In genomic region chr3:149221783-149222517, GRCh38 we compare ENCODE assay signal across 1 cellular context.
TF ChIP-seq lines count a peak whose summit lies in the region.

Gene CP (minus strand): TSS chr3:149221829. CDS start chr3:149221792, 37 bp downstream.

TF ChIP-seq in HepG2, 621 proteins besides CTCF, POLR2A, EP300 and RAD21 (continued from another document and continues in another):
- TF ChIP-seq PRDM15 (CRISPR knock-in tag; IDR thresholded peaks at IDR 0.05) (no peak), TIGD3 (CRISPR knock-in tag; IDR thresholded peaks at IDR 0.05; ENCODE audit: borderline replicate concordance) (no peak), MXD1 (CRISPR knock-in tag; IDR thresholded peaks at IDR 0.05) (no peak), ZBTB25 (CRISPR knock-in tag; IDR thresholded peaks at IDR 0.05) (no peak), ZNF841 (CRISPR knock-in tag; IDR thresholded peaks at IDR 0.05; ENCODE audit: borderline replicate concordance) (no peak), STAT5B (CRISPR knock-in tag; IDR thresholded peaks at IDR 0.05) (no peak), KDM3A (CRISPR knock-in tag; IDR thresholded peaks at IDR 0.05; ENCODE audit: low read depth) (no peak), HDAC2 (CRISPR knock-in tag; IDR thresholded peaks at IDR 0.05) (peak; percentile 81), SIX4 (CRISPR knock-in tag; IDR thresholded peaks at IDR 0.05) (0 out of 2 replicates have a peak, but pooled peaks have one; percentile 42), ZNF678 (CRISPR knock-in tag; IDR thresholded peaks at IDR 0.05) (no peak), MYPOP (CRISPR knock-in tag; IDR thresholded peaks at IDR 0.05) (no peak), ZNF615 (CRISPR knock-in tag; IDR thresholded peaks at IDR 0.05; ENCODE audit: borderline replicate concordance) (no peak), REL (CRISPR knock-in tag; conservative IDR thresholded peaks at IDR 0.05) (no peak), CBX2 (IDR thresholded peaks at IDR 0.05; ENCODE audit: low read depth, low read length) (no peak), CBX2 (CRISPR knock-in tag; IDR thresholded peaks at IDR 0.05; ENCODE audit: low read depth) (no peak), BATF2 (CRISPR knock-in tag; IDR thresholded peaks at IDR 0.05) (no peak), ZNF558 (CRISPR knock-in tag; IDR thresholded peaks at IDR 0.05; ENCODE audit: borderline replicate concordance) (no peak), PCBP1 (IDR thresholded peaks at IDR 0.05; ENCODE audit: borderline replicate concordance, low read depth, low read length) (no peak), JDP2 (CRISPR knock-in tag; IDR thresholded peaks at IDR 0.05; ENCODE audit: borderline replicate concordance) (no peak), ASH2L (IDR thresholded peaks at IDR 0.05; ENCODE audit: insufficient read length, low read depth, low read length) (no peak), ZNF256 (CRISPR knock-in tag; conservative IDR thresholded peaks at IDR 0.05) (no peak), FOXP4 (CRISPR knock-in tag; IDR thresholded peaks at IDR 0.05) (peak; percentile 94), ZNF468 (CRISPR knock-in tag; IDR thresholded peaks at IDR 0.05) (no peak), PHF20 (CRISPR knock-in tag; IDR thresholded peaks at IDR 0.05) (no peak), SNAI1 (CRISPR knock-in tag; IDR thresholded peaks at IDR 0.05; ENCODE audit: borderline replicate concordance) (no peak), JUND (CRISPR knock-in tag; IDR thresholded peaks at IDR 0.05) (no peak), SRSF4 (IDR thresholded peaks at IDR 0.05; ENCODE audit: low read depth, low read length, poor library complexity, severe bottlenecking) (no peak), PREB (CRISPR knock-in tag; IDR thresholded peaks at IDR 0.05) (no peak), PAF1 (CRISPR knock-in tag; IDR thresholded peaks at IDR 0.05) (no peak), PAWR (CRISPR knock-in tag; IDR thresholded peaks at IDR 0.05; ENCODE audit: borderline replicate concordance) (no peak), XRCC5 (optimal IDR thresholded peaks at IDR 0.05; ENCODE audit: low read length) (no peak), ZNF687 (CRISPR knock-in tag; IDR thresholded peaks at IDR 0.05) (no peak), ZNF7 (CRISPR knock-in tag; IDR thresholded peaks at IDR 0.05) (no peak), ZFP90 (CRISPR knock-in tag; IDR thresholded peaks at IDR 0.05; ENCODE audit: borderline replicate concordance) (no peak), LRRFIP1 (CRISPR knock-in tag; conservative IDR thresholded peaks at IDR 0.05) (no peak), ZNF207 (IDR thresholded peaks at IDR 0.05; ENCODE audit: borderline replicate concordance) (no peak), CCDC6 (CRISPR knock-in tag; IDR thresholded peaks at IDR 0.05) (no peak), ZBTB8A (CRISPR knock-in tag; IDR thresholded peaks at IDR 0.05; ENCODE audit: borderline replicate concordance, low read depth) (no peak), TERF1 (CRISPR knock-in tag; IDR thresholded peaks at IDR 0.05) (no peak), MED1 (CRISPR knock-in tag; IDR thresholded peaks at IDR 0.05) (peak; percentile 95), LCORL (IDR thresholded peaks at IDR 0.05) (0 out of 2 replicates have a peak, but pooled peaks have one; percentile 21), LCORL (CRISPR knock-in tag; IDR thresholded peaks at IDR 0.05) (peak; percentile 49; the same call in 1 of the 2 replicates), FOSL2 (CRISPR knock-in tag; IDR thresholded peaks at IDR 0.05) (no peak), NFIB (CRISPR knock-in tag; IDR thresholded peaks at IDR 0.05; ENCODE audit: borderline replicate concordance) (no peak), NFKBIZ (CRISPR knock-in tag; IDR thresholded peaks at IDR 0.05) (no peak; the same call in 1 of the 2 replicates), ZNF724P (CRISPR knock-in tag; IDR thresholded peaks at IDR 0.05; ENCODE audit: borderline replicate concordance) (no peak), ISX (CRISPR knock-in tag; conservative IDR thresholded peaks at IDR 0.05) (no peak)
